In genomic region chr1:226827968-226828513, GRCh38 we compare ENCODE assay signal across 1 cellular context.
A peak's percentile ranks its signal among the peaks of the same experiment; 100 is the strongest.
TF ChIP-seq lines count a peak whose summit lies in the region.

No MANE protein-coding gene starts in this region.

TF ChIP-seq in GM12878, 131 proteins besides CTCF, POLR2A, EP300 and RAD21 (continues in another document):
- TF ChIP-seq CUX1 (IDR thresholded peaks at IDR 0.05; ENCODE audit: insufficient replicate concordance, low read depth, low read length) (peak; percentile 15), ZNF207 (IDR thresholded peaks at IDR 0.05; ENCODE audit: borderline replicate concordance) (peak; percentile 88; the same call in 1 of the 2 replicates), E2F4 (IDR thresholded peaks at IDR 0.05; ENCODE audit: low read depth, low read length) (no peak), STAT1 (conservative IDR thresholded peaks at IDR 0.05) (0 out of 2 replicates have a peak, but pooled peaks have one; percentile 74), ETV6 (conservative IDR thresholded peaks at IDR 0.05 in 1 of 2, IDR thresholded peaks at IDR 0.05 in 1 of 2; ENCODE audit: borderline replicate concordance in 1 of 2, low read depth in 1 of 2) (peak in 1 of 2 experiments; percentile 74; a peak in 1 of 4 replicates), WRNIP1 (IDR thresholded peaks at IDR 0.05; ENCODE audit: borderline replicate concordance, low read depth, low read length) (0 out of 2 replicates have a peak, but pooled peaks have one; percentile 0), NR2F1 (conservative IDR thresholded peaks at IDR 0.05) (0 out of 2 replicates have a peak, but pooled peaks have one; percentile 42), IKZF2 (IDR thresholded peaks at IDR 0.05) (peak; percentile 60 to 67; a peak in 3 of 4 replicates), HDAC6 (IDR thresholded peaks at IDR 0.05; ENCODE audit: unreplicated experiment) (no peak), ATF7 (IDR thresholded peaks at IDR 0.05; ENCODE audit: low read depth) (no peak), ELK1 (IDR thresholded peaks at IDR 0.05; ENCODE audit: low read depth, low read length) (peak; percentile 70), MEF2A (IDR thresholded peaks at IDR 0.05; ENCODE audit: insufficient read depth, low read depth, low read length) (peak; percentile 96), POU2F2 (IDR thresholded peaks at IDR 0.05; ENCODE audit: borderline replicate concordance, low read depth, low read length) (peak; percentile 72; the same call in 2 of the 3 replicates), ZNF592 (IDR thresholded peaks at IDR 0.05) (peak; percentile 90), KLF5 (IDR thresholded peaks at IDR 0.05; ENCODE audit: partially characterized antibody) (peak; percentile 23), GABPA (IDR thresholded peaks at IDR 0.05; ENCODE audit: low read depth) (no peak), SMAD5 (IDR thresholded peaks at IDR 0.05; ENCODE audit: low read depth) (no peak), FOXM1 (IDR thresholded peaks at IDR 0.05; ENCODE audit: low read depth, low read length) (peak; percentile 74), ZNF274 (IDR thresholded peaks at IDR 0.05; ENCODE audit: insufficient read depth, insufficient read length) (no peak), EGR1 (IDR thresholded peaks at IDR 0.05; ENCODE audit: borderline replicate concordance in 1 of 2, low read depth in 2 of 2, low read length in 2 of 2) (no peak), ATF2 (IDR thresholded peaks at IDR 0.05; ENCODE audit: low read length) (0 out of 2 replicates have a peak, but pooled peaks have one; percentile 51), ZBTB4 (CRISPR knock-in tag; IDR thresholded peaks at IDR 0.05) (no peak), RELB (IDR thresholded peaks at IDR 0.05; ENCODE audit: low read depth) (peak; percentile 46), SMAD1 (IDR thresholded peaks at IDR 0.05; ENCODE audit: low read depth, partially characterized antibody) (no peak), BRCA1 (IDR thresholded peaks at IDR 0.05; ENCODE audit: low read depth, low read length) (no peak), RCOR1 (conservative IDR thresholded peaks at IDR 0.05; ENCODE audit: low read depth, low read length) (no peak), BHLHE40 (IDR thresholded peaks at IDR 0.05; ENCODE audit: borderline replicate concordance in 1 of 2, low read depth in 2 of 2, low read length in 1 of 2) (peak in 1 of 2 experiments; percentile 57; a peak in 2 of 4 replicates), ZSCAN29 (IDR thresholded peaks at IDR 0.05) (no peak), ESRRA (IDR thresholded peaks at IDR 0.05; ENCODE audit: low read length) (no peak; the same call in 1 of the 2 replicates), RB1 (IDR thresholded peaks at IDR 0.05; ENCODE audit: borderline replicate concordance) (peak; percentile 54; the same call in 1 of the 2 replicates), BMI1 (IDR thresholded peaks at IDR 0.05; ENCODE audit: borderline replicate concordance) (no peak), BCL11A (IDR thresholded peaks at IDR 0.05; ENCODE audit: low read depth, low read length) (0 out of 2 replicates have a peak, but pooled peaks have one; percentile 21), SMC3 (IDR thresholded peaks at IDR 0.05; ENCODE audit: borderline replicate concordance, low read length) (peak; percentile 98), NFIC (IDR thresholded peaks at IDR 0.05; ENCODE audit: low read depth, low read length) (peak; percentile 40; the same call in 1 of the 2 replicates), GATAD2B (conservative IDR thresholded peaks at IDR 0.05; ENCODE audit: low read depth) (peak; percentile 73), EED (IDR thresholded peaks at IDR 0.05; ENCODE audit: low read depth) (peak; percentile 82), YY1 (IDR thresholded peaks at IDR 0.05; ENCODE audit: low read depth, low read length) (peak; percentile 84), IRF3 (IDR thresholded peaks at IDR 0.05) (0 out of 2 replicates have a peak, but pooled peaks have one; percentile 18), NBN (IDR thresholded peaks at IDR 0.05) (peak; percentile 70; the same call in 1 of the 2 replicates), CBX3 (IDR thresholded peaks at IDR 0.05; ENCODE audit: borderline replicate concordance, low read depth) (no peak), RAD51 (IDR thresholded peaks at IDR 0.05) (no peak)
